In the genomic region with DNA sequence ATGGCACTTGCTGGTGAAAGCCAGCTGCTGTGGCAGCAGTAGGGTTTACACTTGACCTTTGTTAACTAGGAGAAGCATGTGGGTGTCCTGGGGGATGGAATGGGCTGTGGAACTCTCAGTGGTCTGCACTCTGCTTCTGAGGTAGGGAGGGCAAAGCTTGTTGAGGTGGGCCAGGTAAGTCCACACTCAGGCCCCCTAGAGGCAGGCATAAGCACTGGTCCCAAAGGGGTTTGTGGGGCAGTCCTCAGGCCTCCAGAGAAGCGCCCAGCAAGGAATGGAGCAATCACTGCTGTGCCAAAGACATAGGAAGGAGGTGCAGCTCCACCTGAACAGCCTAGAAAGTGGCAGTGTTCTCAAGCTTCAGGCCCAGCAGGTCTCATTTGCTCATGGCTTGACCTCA, we compare ENCODE assay signal across 1 cellular context.
TF ChIP-seq lines count a peak whose summit lies in the region.

No MANE protein-coding gene starts in this region.

TF ChIP-seq in HepG2, 621 proteins besides CTCF, POLR2A, EP300 and RAD21:
- TF ChIP-seq PAF1 (CRISPR knock-in tag; IDR thresholded peaks at IDR 0.05) (no peak), PCBP2 (optimal IDR thresholded peaks at IDR 0.05; ENCODE audit: low read depth, low read length, poor library complexity, severe bottlenecking) (no peak), ZNF260 (CRISPR knock-in tag; IDR thresholded peaks at IDR 0.05; ENCODE audit: borderline replicate concordance, low read depth) (no peak)
- TF ChIP-seq, protein P1, sequence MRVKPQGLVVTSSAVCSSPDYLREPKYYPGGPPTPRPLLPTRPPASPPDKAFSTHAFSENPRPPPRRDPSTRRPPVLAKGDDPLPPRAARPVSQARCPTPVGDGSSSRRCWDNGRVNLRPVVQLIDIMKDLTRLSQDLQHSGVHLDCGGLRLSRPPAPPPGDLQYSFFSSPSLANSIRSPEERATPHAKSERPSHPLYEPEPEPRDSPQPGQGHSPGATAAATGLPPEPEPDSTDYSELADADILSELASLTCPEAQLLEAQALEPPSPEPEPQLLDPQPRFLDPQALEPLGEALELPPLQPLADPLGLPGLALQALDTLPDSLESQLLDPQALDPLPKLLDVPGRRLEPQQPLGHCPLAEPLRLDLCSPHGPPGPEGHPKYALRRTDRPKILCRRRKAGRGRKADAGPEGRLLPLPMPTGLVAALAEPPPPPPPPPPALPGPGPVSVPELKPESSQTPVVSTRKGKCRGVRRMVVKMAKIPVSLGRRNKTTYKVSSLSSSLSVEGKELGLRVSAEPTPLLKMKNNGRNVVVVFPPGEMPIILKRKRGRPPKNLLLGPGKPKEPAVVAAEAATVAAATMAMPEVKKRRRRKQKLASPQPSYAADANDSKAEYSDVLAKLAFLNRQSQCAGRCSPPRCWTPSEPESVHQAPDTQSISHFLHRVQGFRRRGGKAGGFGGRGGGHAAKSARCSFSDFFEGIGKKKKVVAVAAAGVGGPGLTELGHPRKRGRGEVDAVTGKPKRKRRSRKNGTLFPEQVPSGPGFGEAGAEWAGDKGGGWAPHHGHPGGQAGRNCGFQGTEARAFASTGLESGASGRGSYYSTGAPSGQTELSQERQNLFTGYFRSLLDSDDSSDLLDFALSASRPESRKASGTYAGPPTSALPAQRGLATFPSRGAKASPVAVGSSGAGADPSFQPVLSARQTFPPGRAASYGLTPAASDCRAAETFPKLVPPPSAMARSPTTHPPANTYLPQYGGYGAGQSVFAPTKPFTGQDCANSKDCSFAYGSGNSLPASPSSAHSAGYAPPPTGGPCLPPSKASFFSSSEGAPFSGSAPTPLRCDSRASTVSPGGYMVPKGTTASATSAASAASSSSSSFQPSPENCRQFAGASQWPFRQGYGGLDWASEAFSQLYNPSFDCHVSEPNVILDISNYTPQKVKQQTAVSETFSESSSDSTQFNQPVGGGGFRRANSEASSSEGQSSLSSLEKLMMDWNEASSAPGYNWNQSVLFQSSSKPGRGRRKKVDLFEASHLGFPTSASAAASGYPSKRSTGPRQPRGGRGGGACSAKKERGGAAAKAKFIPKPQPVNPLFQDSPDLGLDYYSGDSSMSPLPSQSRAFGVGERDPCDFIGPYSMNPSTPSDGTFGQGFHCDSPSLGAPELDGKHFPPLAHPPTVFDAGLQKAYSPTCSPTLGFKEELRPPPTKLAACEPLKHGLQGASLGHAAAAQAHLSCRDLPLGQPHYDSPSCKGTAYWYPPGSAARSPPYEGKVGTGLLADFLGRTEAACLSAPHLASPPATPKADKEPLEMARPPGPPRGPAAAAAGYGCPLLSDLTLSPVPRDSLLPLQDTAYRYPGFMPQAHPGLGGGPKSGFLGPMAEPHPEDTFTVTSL (CRISPR knock-in tag; IDR thresholded peaks at IDR 0.05; ENCODE audit: borderline replicate concordance) = no peak
TF ChIP-seq in HepG2: peak in this region for 0.
